In genomic region chr2:150156940-150157339, GRCh38 we compare ENCODE assay signal across 1 cellular context.
TF ChIP-seq lines count a peak whose summit lies in the region.

No MANE protein-coding gene starts in this region.

TF ChIP-seq in IMR-90, 13 proteins besides CTCF, POLR2A, EP300 and RAD21 (continued from another document):
- TF ChIP-seq ELK1 (IDR thresholded peaks at IDR 0.05; ENCODE audit: borderline replicate concordance, low read depth, low read length) (no peak), FOS (IDR thresholded peaks at IDR 0.05; ENCODE audit: low read depth, low read length) (no peak), MAFK (IDR thresholded peaks at IDR 0.05; ENCODE audit: low read depth, low read length) (no peak), RCOR1 (IDR thresholded peaks at IDR 0.05; ENCODE audit: insufficient replicate concordance, low read length) (no peak), NFE2L2 (IDR thresholded peaks at IDR 0.05; ENCODE audit: low read depth, low read length) (no peak), RFX5 (IDR thresholded peaks at IDR 0.05; ENCODE audit: low read depth, low read length) (no peak), CEBPB (IDR thresholded peaks at IDR 0.05; ENCODE audit: low read depth, low read length) (no peak), SMC3 (IDR thresholded peaks at IDR 0.05; ENCODE audit: low read depth, low read length) (no peak)
TF ChIP-seq in IMR-90: peak in this region for 0.
